Comparison of ENCODE assay signal across 9 cellular contexts in genomic region chr21:34796518-34797201, GRCh38.
A peak's percentile ranks its signal among the peaks of the same experiment; 100 is the strongest.
DNase-seq lines count a peak whose midpoint lies in the region; ATAC-seq, FAIRE-seq and TF ChIP-seq lines count a peak whose summit lies in the region.
"Had no signal": no experiment of that assay in that cellular context is flagged by ENCODE, and none has a peak within 500 bp of the region (broad histone marks: within the 10 kb centered on the region; RNA-seq: fewer than 3 reads in every experiment).

No MANE protein-coding gene starts in this region.

- no peaks in the 10 kb centered on the region for H3K9me3 Mint-ChIP-seq in central memory CD8-positive, alpha-beta T cell
- H3K9me3 Mint-ChIP-seq in CD14-positive monocyte: peaks cover 0 to 4% (median 0%) of the 10 kb centered on the region in 7 donors

- peak overlapping the region; percentile 55 for H3K27ac ChIP-seq in AG04450 (ENCODE audit: low read depth, low read length)

- intact Hi-C loops in CD14-positive monocyte (cut with micrococcal nuclease): no loop called here

- TF ChIP-seq CTCF in AG04450 (IDR thresholded peaks at IDR 0.05; ENCODE audit: low read depth, low read length) (no peak), D721Med (IDR thresholded peaks at IDR 0.05; ENCODE audit: insufficient read depth, missing control alignments) (no peak), CD14-positive monocyte (IDR thresholded peaks at IDR 0.05) (no peak)

- no peaks in the 10 kb centered on the region for H3K27me3 Mint-ChIP-seq in central memory CD8-positive, alpha-beta T cell
- H3K27me3 Mint-ChIP-seq in CD14-positive monocyte (ENCODE audit: low read depth in 3 of 3): no peaks in the 10 kb centered on the region

- CTCF ChIA-PET in AG04450 (lab: Charles Lee): interaction anchor here (2.5 kb wide), 1 partner anchor 51 kb away, joined by 9 read pairs; no protein-coding TSS in a partner anchor

- no peak for DNase-seq in AG04450 (ENCODE audit: low read depth, low spot score)
- peak; percentile 39 for DNase-seq in NCI-H128 (lab: John Stamatoyannopoulos, UW; ENCODE audit: unreplicated experiment)
- no peak for DNase-seq in central memory CD8-positive, alpha-beta T cell (ENCODE audit: low spot score in 2 of 2)
- peak; percentile 45 for DNase-seq in middle frontal gyrus (ENCODE audit: extremely low spot score, low spot score)
- DNase-seq in D721Med (ENCODE audit: insufficient read length, low spot score): no peak
- DNase-seq in NCI-H1417 treated with DMSO at 0.1 percent for 48 hours (lab: John Stamatoyannopoulos, UW): no peak
- no peak for DNase-seq in CD14-positive monocyte (ENCODE audit: low spot score)
- no peak for DNase-seq in NCI-H524 treated with DMSO at 0.1 percent for 48 hours (lab: John Stamatoyannopoulos, UW)

- peaks cover 6% of the 10 kb centered on the region; the same call in 1 of the 2 replicates for H3K9me3 ChIP-seq in AG04450 (ENCODE audit: control insufficient read depth, insufficient read depth, low read length)

- peaks cover 58% of the 10 kb centered on the region for H3K36me3 Mint-ChIP-seq in central memory CD8-positive, alpha-beta T cell (ENCODE audit: insufficient read depth)
- H3K36me3 Mint-ChIP-seq in CD14-positive monocyte: peaks cover 75 to 86% of the 10 kb centered on the region in 2 donors

- no peak for FAIRE-seq in D721Med (lab: Jason Lieb, UNC)

- H3K4me3 ChIP-seq in AG04450 (ENCODE audit: low read depth, low read length): no peak overlapping the region
- H3K4me3 ChIP-seq: coronary artery had no signal

- ATAC-seq in central memory CD8-positive, alpha-beta T cell (replicated peaks; ENCODE audit: extremely low read depth, poor library complexity, severe bottlenecking): no peak

- H3K4me1 Mint-ChIP-seq in central memory CD8-positive, alpha-beta T cell: peaks cover 7% of the 10 kb centered on the region
- H3K4me1 Mint-ChIP-seq in CD14-positive monocyte: peaks cover 1% of the 10 kb centered on the region

- H3K27ac Mint-ChIP-seq in central memory CD8-positive, alpha-beta T cell (ENCODE audit: low read depth): peak overlapping the region; percentile 25
- peak overlapping the region in 3 of 7 donors; percentile 49 to 85 (median 61) for H3K27ac Mint-ChIP-seq in CD14-positive monocyte

- H3K27me3 ChIP-seq in AG04450 (ENCODE audit: control insufficient read depth, insufficient read depth, low read length): no peaks in the 10 kb centered on the region

- POLR2A ChIA-PET in AG04450 (lab: Yijun Ruan, JAX): interaction anchor here (0.6 to 1.8 kb wide), 2 partner anchors 11 to 49 kb away, joined by 9 to 11 read pairs; no protein-coding TSS in a partner anchor

- H3K4me3 Mint-ChIP-seq in central memory CD8-positive, alpha-beta T cell: no peak overlapping the region
- no peak overlapping the region for H3K4me3 Mint-ChIP-seq in CD14-positive monocyte

Comparison
In these comparisons a context has a peak if more than half of its experiments do, and no peak if none do; other contexts are left out.
1. DNase-seq: peak in NCI-H128 (single experiment) and middle frontal gyrus (single experiment); none in AG04450 (single experiment), central memory CD8-positive, alpha-beta T cell (0 of 2), D721Med (single experiment), NCI-H1417 treated with DMSO at 0.1 percent for 48 hours (single experiment), CD14-positive monocyte (single experiment) and NCI-H524 treated with DMSO at 0.1 percent for 48 hours (single experiment).